In genomic region chr6:140078552-140079126, GRCh38 we compare ENCODE assay signal across 13 cellular contexts.
DNase-seq lines count a peak whose midpoint lies in the region; ATAC-seq and TF ChIP-seq lines count a peak whose summit lies in the region.
"Had no signal": no experiment of that assay in that cellular context is flagged by ENCODE, and none has a peak within 500 bp of the region (broad histone marks: within the 10 kb centered on the region; RNA-seq: fewer than 3 reads in every experiment).

No MANE protein-coding gene starts in this region.

- peak; percentile 88 for ATAC-seq in SK-N-SH treated with all-trans-retinoic acid at 6 μM for 48 hours
- peak; percentile 65 for ATAC-seq in Right ventricle myocardium superior (ENCODE audit: poor library complexity)
- ATAC-seq in GM18520 (IDR thresholded peaks at IDR 0.05; ENCODE audit: unreplicated experiment): no peak
- ATAC-seq: activated naive CD8-positive, alpha-beta T cell treated with anti-CD3 and anti-CD28 coated beads, Interleukin-2, amount 50 U/mL, for 24 hours; CD8-positive, alpha-beta T cell had no signal

- DNase-seq in COLO829 (ENCODE audit: low spot score): peak; percentile 21
- DNase-seq in Right ventricle myocardium superior: no peak
- DNase-seq in pons (ENCODE audit: low spot score): peak; percentile 43
- no peak for DNase-seq in activated gamma-delta T cell (lab: John Stamatoyannopoulos, UW)
- DNase-seq in RKO (ENCODE audit: low spot score): no peak
- no peak for DNase-seq in effector CD8-positive, alpha-beta T cell (lab: John Stamatoyannopoulos, UW)
- DNase-seq: activated naive CD8-positive, alpha-beta T cell treated with anti-CD3 and anti-CD28 coated beads, Interleukin-2, amount 50 U/mL, for 24 hours; CD8-positive, alpha-beta T cell; MM.1S; small intestine; stimulated activated naive CD4-positive, alpha-beta T cell had no signal

- intact Hi-C loops in Right ventricle myocardium superior (cut with DNase I): loop anchor here (10.0 kb wide), 2 partner anchors 104 to 366 kb away; no protein-coding TSS in a partner anchor

TF ChIP-seq in SK-N-SH treated with all-trans-retinoic acid at 6 μM for 48 hours, 23 proteins besides CTCF, POLR2A, EP300 and RAD21:
- TF ChIP-seq ISL1 (CRISPR knock-in tag; IDR thresholded peaks at IDR 0.05) (peak; percentile 40; the same call in 1 of the 2 replicates), TOX (CRISPR knock-in tag; IDR thresholded peaks at IDR 0.05; ENCODE audit: borderline replicate concordance) (0 out of 2 replicates have a peak, but pooled peaks have one; percentile 26), OSR1 (CRISPR knock-in tag; IDR thresholded peaks at IDR 0.05) (no peak)

Comparison
In these comparisons a context has a peak if more than half of its experiments do, and no peak if none do; other contexts are left out.
1. DNase-seq: peak in COLO829 (single experiment) and pons (single experiment); none in Right ventricle myocardium superior (single experiment), activated gamma-delta T cell (single experiment), RKO (single experiment) and effector CD8-positive, alpha-beta T cell (single experiment).